ENCODE assay signal across 12 cellular contexts in genomic region chr4:80897537-80898303, GRCh38.
A peak's percentile ranks its signal among the peaks of the same experiment; 100 is the strongest.
DNase-seq lines count a peak whose midpoint lies in the region; ATAC-seq and TF ChIP-seq lines count a peak whose summit lies in the region.
"Had no signal": no experiment of that assay in that cellular context is flagged by ENCODE, and none has a peak within 500 bp of the region (broad histone marks: within the 10 kb centered on the region; RNA-seq: fewer than 3 reads in every experiment).

No MANE protein-coding gene starts in this region.

- intact Hi-C loops in MCF 10A (cut with micrococcal nuclease), result no loop called here
- intact Hi-C loops in breast epithelium (cut with DNase I; ENCODE audit: low total_unique reads), result no loop called here
- intact Hi-C loops in activated CD4-positive, alpha-beta T cell treated with anti-CD3 and anti-CD28 coated beads, Interleukin-2, amount 10 ng/mL, durations not matched to agents 24 days and 14 days (cut with micrococcal nuclease), result no loop called here

- H3K36me3 Mint-ChIP-seq in MCF 10A (ENCODE audit: insufficient read depth, unreplicated experiment), result no peaks in the 10 kb centered on the region
- no peaks in the 10 kb centered on the region for H3K36me3 Mint-ChIP-seq in activated CD4-positive, alpha-beta T cell treated with anti-CD3 and anti-CD28 coated beads, Interleukin-2, amount 10 ng/mL, durations not matched to agents 24 days and 14 days (ENCODE audit: low read depth)
- H3K36me3 Mint-ChIP-seq: brain had no signal

- H3K27me3 ChIP-seq in breast epithelium, result no peaks in the 10 kb centered on the region

- no peaks in the 10 kb centered on the region for H3K36me3 ChIP-seq in breast epithelium

- no peaks in the 10 kb centered on the region for H3K4me1 ChIP-seq in breast epithelium

- TF ChIP-seq CTCF in MCF 10A (IDR thresholded peaks at IDR 0.05; ENCODE audit: unreplicated experiment) (no peak), breast epithelium (IDR thresholded peaks at IDR 0.05) (no peak)

- H3K9me3 ChIP-seq in breast epithelium, result peaks cover 0 to 9% of the 10 kb centered on the region in 2 donors

- peak; percentile 82 for ATAC-seq in HG02623 (IDR thresholded peaks at IDR 0.05; ENCODE audit: unreplicated experiment)
- ATAC-seq in HG03457 (IDR thresholded peaks at IDR 0.05; ENCODE audit: unreplicated experiment), result peak; percentile 73

- H3K27me3 Mint-ChIP-seq in MCF 10A (ENCODE audit: insufficient read depth, unreplicated experiment), result no peaks in the 10 kb centered on the region
- no peaks in the 10 kb centered on the region for H3K27me3 Mint-ChIP-seq in activated CD4-positive, alpha-beta T cell treated with anti-CD3 and anti-CD28 coated beads, Interleukin-2, amount 10 ng/mL, durations not matched to agents 24 days and 14 days

- H3K4me3 Mint-ChIP-seq in MCF 10A (ENCODE audit: unreplicated experiment), result no peak overlapping the region
- H3K4me3 Mint-ChIP-seq in activated CD4-positive, alpha-beta T cell treated with anti-CD3 and anti-CD28 coated beads, Interleukin-2, amount 10 ng/mL, durations not matched to agents 24 days and 14 days, result no peak overlapping the region
- H3K4me3 Mint-ChIP-seq: brain had no signal

- TF ChIP-seq POLR2A in breast epithelium (IDR thresholded peaks at IDR 0.05), result no peak

- no peaks in the 10 kb centered on the region for H3K4me1 Mint-ChIP-seq in MCF 10A (ENCODE audit: insufficient read depth, unreplicated experiment)
- no peaks in the 10 kb centered on the region for H3K4me1 Mint-ChIP-seq in activated CD4-positive, alpha-beta T cell treated with anti-CD3 and anti-CD28 coated beads, Interleukin-2, amount 10 ng/mL, durations not matched to agents 24 days and 14 days
- H3K4me1 Mint-ChIP-seq: brain had no signal

- DNase-seq in MCF 10A (ENCODE audit: unreplicated experiment) (peak; percentile 6), breast epithelium (ENCODE audit: low spot score in 2 of 2) (no peak), amniotic stem cell (lab: John Stamatoyannopoulos, UW) (no peak)
- no peak for DNase-seq in activated effector memory CD4-positive, alpha-beta T cell treated with anti-CD3 and anti-CD28 coated beads, Interleukin-2, amount 50 U/mL, for 16 hours
- DNase-seq in activated CD4-positive, alpha-beta T cell treated with anti-CD3 and anti-CD28 coated beads, Interleukin-2, amount 10 ng/mL, durations not matched to agents 24 days and 14 days, result no peak
- no peak for DNase-seq in activated CD8-positive, alpha-beta memory T cell treated with anti-CD3 and anti-CD28 coated beads, Interleukin-2, amount 50 U/mL, for 48 hours
- DNase-seq: activated CD8-positive, alpha-beta memory T cell treated with anti-CD3 and anti-CD28 coated beads, Interleukin-2, amount 50 U/mL, for 4 hours; DMS79 treated with DMSO at 0.1 percent for 48 hours; NCI-H1694 treated with DMSO at 0.1 percent for 48 hours had no signal

- CTCF ChIA-PET in MCF 10A (lab: Yijun Ruan, JAX), result interaction anchor here (0.6 kb wide), 1 partner anchor 1946 kb away, joined by 4 read pairs; no protein-coding TSS in a partner anchor

- H3K27ac Mint-ChIP-seq in MCF 10A (ENCODE audit: low read depth, unreplicated experiment), result no peak overlapping the region
- no peak overlapping the region for H3K27ac Mint-ChIP-seq in activated CD4-positive, alpha-beta T cell treated with anti-CD3 and anti-CD28 coated beads, Interleukin-2, amount 10 ng/mL, durations not matched to agents 24 days and 14 days
- H3K27ac Mint-ChIP-seq: brain had no signal

- no TSS peak for BruUV-seq in MCF 10A (replicated peaks; lab: Mats Ljungman, UMichigan)

- H3K9me3 Mint-ChIP-seq in MCF 10A (ENCODE audit: unreplicated experiment), result no peaks in the 10 kb centered on the region
- H3K9me3 Mint-ChIP-seq in activated CD4-positive, alpha-beta T cell treated with anti-CD3 and anti-CD28 coated beads, Interleukin-2, amount 10 ng/mL, durations not matched to agents 24 days and 14 days, result no peaks in the 10 kb centered on the region
- H3K9me3 Mint-ChIP-seq: brain had no signal

- no peak overlapping the region for H3K27ac ChIP-seq in breast epithelium

- POLR2A ChIA-PET in MCF 10A (lab: Yijun Ruan, JAX), result no interaction called here

- no peak overlapping the region for H3K4me3 ChIP-seq in breast epithelium
